6 cellular contexts compared by ENCODE assay signal in genomic region chr7:32395168-32395567, GRCh38.
"Had no signal": no experiment of that assay in that cellular context is flagged by ENCODE, and none has a peak within 500 bp of the region (broad histone marks: within the 10 kb centered on the region; RNA-seq: fewer than 3 reads in every experiment).

No MANE protein-coding gene starts in this region.

- H3K4me3 Mint-ChIP-seq: IgD-negative memory B cell had no signal

- H3K27ac Mint-ChIP-seq: IgD-negative memory B cell had no signal

- FAIRE-seq: HepG2, HTR-8/SVneo had no signal

- DNase-seq: IMR-90, KBM-7 had no signal

- H3K4me1 Mint-ChIP-seq: IgD-negative memory B cell had no signal

- ATAC-seq: HepG2 had no signal

- H3K36me3 Mint-ChIP-seq: IgD-negative memory B cell had no signal

- H3K27ac ChIP-seq: HL-60 had no signal
